ENCODE assay signal across 11 cellular contexts in genomic region chr10:48885376-48885775, GRCh38. TPM values are rescaled to one million over a fixed set of nuclear protein-coding genes. Genes with fewer than 3 reads are reported as not detected.
A peak's percentile ranks its signal among the peaks of the same experiment; 100 is the strongest.
DNase-seq lines count a peak whose midpoint lies in the region; ATAC-seq and TF ChIP-seq lines count a peak whose summit lies in the region.
"Had no signal": no experiment of that assay in that cellular context is flagged by ENCODE, and none has a peak within 500 bp of the region (broad histone marks: within the 10 kb centered on the region; RNA-seq: fewer than 3 reads in every experiment).

No MANE protein-coding gene starts in this region.

- H3K9me3 ChIP-seq in right atrium auricular region (no peaks in the 10 kb centered on the region), right cardiac atrium (ENCODE audit: control insufficient read depth, low read length) (no peaks in the 10 kb centered on the region), PC-3 (ENCODE audit: low read length) (no peaks in the 10 kb centered on the region), upper lobe of right lung (no peaks in the 10 kb centered on the region)

- H3K4me1 Mint-ChIP-seq in CD14-positive monocyte: peaks cover 6% of the 10 kb centered on the region

- H3K36me3 ChIP-seq in right atrium auricular region (no peaks in the 10 kb centered on the region), PC-3 (ENCODE audit: low read depth, low read length) (no peaks in the 10 kb centered on the region), upper lobe of right lung (no peaks in the 10 kb centered on the region)

- H3K27me3 ChIP-seq in right atrium auricular region (no peaks in the 10 kb centered on the region), right cardiac atrium (ENCODE audit: control insufficient read depth, insufficient read depth) (no peaks in the 10 kb centered on the region), PC-3 (ENCODE audit: low read length) (peaks cover 38% of the 10 kb centered on the region; the same call in 1 of the 2 replicates), upper lobe of right lung (no peaks in the 10 kb centered on the region)

- H3K4me3 Mint-ChIP-seq in CD14-positive monocyte: no peak overlapping the region
- H3K4me3 Mint-ChIP-seq: T-helper 1 cell treated with Interleukin-12 subunit alpha and Interleukin-12 subunit beta and Interleukin-4 antibody, amounts not matched to agents 30 μg/mL and 1 μg/mL, for 36 hours had no signal

- peaks cover 0 to 1% (median 0%) of the 10 kb centered on the region in 3 donors for H3K27me3 Mint-ChIP-seq in CD14-positive monocyte (ENCODE audit: low read depth in 3 of 3)

- no peak overlapping the region for H3K27ac Mint-ChIP-seq in CD14-positive monocyte
- H3K27ac Mint-ChIP-seq: T-helper 1 cell treated with Interleukin-12 subunit alpha and Interleukin-12 subunit beta and Interleukin-4 antibody, amounts not matched to agents 30 μg/mL and 1 μg/mL, for 36 hours had no signal

- H3K4me2 ChIP-seq in PC-3 (ENCODE audit: low read length): no peak overlapping the region

- no peak overlapping the region for H3K9ac ChIP-seq in PC-3 (ENCODE audit: low read length)

- CTCF ChIA-PET in PC-3 (lab: Charles Lee): no interaction called here

- no peaks in the 10 kb centered on the region for H3F3A ChIP-seq in PC-3 (ENCODE audit: low read length, unreplicated experiment)

- ATAC-seq in right cardiac atrium (no peak), PC-3 (peak; percentile 73), upper lobe of right lung (no peak), GM19035 (IDR thresholded peaks at IDR 0.05; ENCODE audit: unreplicated experiment) (no peak)
- ATAC-seq: left lobe of liver had no signal

- H3K79me2 ChIP-seq in PC-3 (ENCODE audit: low read length): no peaks in the 10 kb centered on the region

- WGBS in right cardiac atrium: 37% methylated on average over 2 of the region's 2 CpGs

- H4K20me1 ChIP-seq in PC-3 (ENCODE audit: low read length): no peaks in the 10 kb centered on the region

- H3K4me1 ChIP-seq in right atrium auricular region (no peaks in the 10 kb centered on the region), right cardiac atrium (ENCODE audit: control insufficient read depth, insufficient read depth, low read length) (no peaks in the 10 kb centered on the region), PC-3 (ENCODE audit: insufficient read depth, low read length) (no peaks in the 10 kb centered on the region), upper lobe of right lung (no peaks in the 10 kb centered on the region)

- TF ChIP-seq CTCF in right atrium auricular region (IDR thresholded peaks at IDR 0.05) (peak in 1 of 2 donors; percentile 42), PC-3 (conservative IDR thresholded peaks at IDR 0.05; ENCODE audit: low read depth, low read length) (peak; percentile 70), fibroblast of villous mesenchyme (IDR thresholded peaks at IDR 0.05; ENCODE audit: insufficient read depth, low read depth, low read length) (peak; percentile 18), upper lobe of right lung (IDR thresholded peaks at IDR 0.05) (peak; percentile 46), CD14-positive monocyte (IDR thresholded peaks at IDR 0.05) (no peak)

- peaks cover 0 to 3% (median 0%) of the 10 kb centered on the region in 7 donors for H3K9me3 Mint-ChIP-seq in CD14-positive monocyte
- H3K9me3 Mint-ChIP-seq: T-helper 1 cell treated with Interleukin-12 subunit alpha and Interleukin-12 subunit beta and Interleukin-4 antibody, amounts not matched to agents 30 μg/mL and 1 μg/mL, for 36 hours had no signal

- H2AFZ ChIP-seq in PC-3 (ENCODE audit: low read length): no peak overlapping the region

- DNase-seq in right atrium auricular region (ENCODE audit: low spot score): peak; percentile 46
- DNase-seq in right cardiac atrium: no peak
- peak; percentile 64 for DNase-seq in PC-3
- peak; percentile 2 for DNase-seq in fibroblast of villous mesenchyme (ENCODE audit: low read depth)
- no peak for DNase-seq in upper lobe of right lung
- DNase-seq in CD14-positive monocyte (ENCODE audit: low spot score): no peak
- DNase-seq in activated T-cell treated with anti-CD3 and anti-CD28 coated beads for 4 hours: no peak

- H3K4me3 ChIP-seq in right atrium auricular region (no peak overlapping the region), right cardiac atrium (ENCODE audit: low read length) (no peak overlapping the region), PC-3 (ENCODE audit: low read length) (no peak overlapping the region), fibroblast of villous mesenchyme (ENCODE audit: low read depth, low read length) (no peak overlapping the region), upper lobe of right lung (no peak overlapping the region)

- intact Hi-C loops in right cardiac atrium (cut with DNase I) (no loop called here), PC-3 (cut with micrococcal nuclease) (no loop called here), upper lobe of right lung (cut with DNase I) (no loop called here), CD14-positive monocyte (cut with micrococcal nuclease) (no loop called here)

- H3K27ac ChIP-seq in right atrium auricular region: no peak overlapping the region
- H3K27ac ChIP-seq in right cardiac atrium (ENCODE audit: low read length): no peak overlapping the region
- no peak overlapping the region for H3K27ac ChIP-seq in PC-3 (ENCODE audit: low read length)
- no peak overlapping the region for H3K27ac ChIP-seq in upper lobe of right lung

- peaks cover 48 to 76% of the 10 kb centered on the region in 2 donors for H3K36me3 Mint-ChIP-seq in CD14-positive monocyte

- no TSS peak for BruUV-seq in PC-3 (replicated peaks; lab: Mats Ljungman, UMichigan)

- POLR2A ChIA-PET in PC-3 (lab: Charles Lee; ENCODE audit: unreplicated experiment): no interaction called here

- H3K9me2 ChIP-seq in PC-3 (replicated peaks; ENCODE audit: low read length): no peaks in the 10 kb centered on the region

RNA-seq across cellular contexts. Expression of gene LRRC18, which starts 54.3 kb away (rescaled TPM):
- total RNA-seq in right atrium auricular region: not detected
- total RNA-seq in right cardiac atrium: not detected
- not detected for polyA plus RNA-seq in right cardiac atrium
- total RNA-seq in PC-3 (2014; rRNA removed): not detected in 2 replicates
- not detected in 2 replicates for total RNA-seq in fibroblast of villous mesenchyme
- total RNA-seq in upper lobe of right lung: 0.96 TPM
- not detected for polyA plus RNA-seq in CD14-positive monocyte
- total RNA-seq: left lobe of liver had no signal
- polyA plus RNA-seq: adipose tissue had no signal

Comparison
In these comparisons a context has a peak if more than half of its experiments do, and no peak if none do; other contexts are left out.
1. DNase-seq: peak in right atrium auricular region (single experiment), PC-3 (single experiment) and fibroblast of villous mesenchyme (single experiment); none in right cardiac atrium (0 of 3), upper lobe of right lung (single experiment), CD14-positive monocyte (single experiment) and activated T-cell treated with anti-CD3 and anti-CD28 coated beads for 4 hours (single experiment).